In the genomic region with DNA sequence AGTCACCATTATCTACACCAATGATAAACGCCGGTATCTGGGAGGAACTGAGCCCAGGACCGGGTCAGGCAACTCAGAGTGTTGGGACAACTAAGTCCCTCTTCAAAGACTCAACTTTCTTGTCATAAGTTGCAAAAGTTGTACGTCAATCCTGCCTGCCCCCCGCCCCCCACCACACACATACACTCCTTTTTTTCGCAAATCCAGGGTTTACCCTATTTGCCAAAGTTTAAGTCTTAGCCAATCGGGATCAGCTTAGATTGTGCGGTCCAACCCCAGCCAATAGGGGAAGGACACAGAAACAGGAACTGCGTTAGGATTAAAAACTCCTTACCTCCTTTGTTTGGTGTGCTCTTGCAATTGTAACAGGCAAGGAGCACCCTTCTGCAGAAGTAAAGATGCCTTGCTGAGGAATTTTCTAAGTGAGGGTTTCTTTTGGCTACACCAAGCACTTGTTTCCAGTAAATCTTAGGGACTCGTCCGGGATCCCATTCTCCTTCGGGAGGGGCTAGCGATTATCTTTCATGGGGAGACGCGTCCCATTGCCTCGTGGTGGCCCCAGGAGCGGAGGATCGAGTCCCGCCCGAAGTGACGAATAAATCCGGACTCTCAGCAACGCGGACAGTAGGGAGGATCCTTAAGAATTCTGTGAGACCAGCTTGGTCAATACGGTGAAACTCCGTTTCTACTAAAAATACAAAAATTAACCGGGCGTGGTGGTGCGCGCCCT, we compare ENCODE assay signal across 9 cellular contexts.
DNase-seq lines count a peak whose midpoint lies in the region; ATAC-seq, FAIRE-seq and TF ChIP-seq lines count a peak whose summit lies in the region.
"Had no signal": no experiment of that assay in that cellular context is flagged by ENCODE, and none has a peak within 500 bp of the region (broad histone marks: within the 10 kb centered on the region; RNA-seq: fewer than 3 reads in every experiment).

No MANE protein-coding gene starts in this region.

- TF ChIP-seq CTCF in astrocyte (IDR thresholded peaks at IDR 0.05; ENCODE audit: insufficient read depth, low read depth, low read length) = no peak

- no peaks in the 10 kb centered on the region for H3K4me1 Mint-ChIP-seq in astrocyte (ENCODE audit: low read depth, unreplicated experiment)

- peak overlapping the region; percentile 98 for H3K4me3 ChIP-seq in astrocyte (ENCODE audit: insufficient read depth, low read depth, low read length)

- H3K79me2 ChIP-seq in astrocyte (ENCODE audit: insufficient read depth, low read length) = no peaks in the 10 kb centered on the region

- peak overlapping the region; percentile 93 for H3K27ac Mint-ChIP-seq in astrocyte (ENCODE audit: unreplicated experiment)

- H3K27me3 Mint-ChIP-seq in astrocyte (ENCODE audit: low read depth, unreplicated experiment) = peaks cover 8% of the 10 kb centered on the region

- FAIRE-seq in astrocyte (lab: Jason Lieb, UNC) = peak; percentile 94
- FAIRE-seq: islet of Langerhans had no signal

- ATAC-seq in GM19351 (IDR thresholded peaks at IDR 0.05; ENCODE audit: unreplicated experiment) = peak; percentile 47
- ATAC-seq in HG03457 (IDR thresholded peaks at IDR 0.05; ENCODE audit: unreplicated experiment) = peak; percentile 31

- H3K9me3 Mint-ChIP-seq in astrocyte (ENCODE audit: unreplicated experiment) = peaks cover 5% of the 10 kb centered on the region

- peak overlapping the region; percentile 95 for H3K4me3 Mint-ChIP-seq in astrocyte (ENCODE audit: unreplicated experiment)

- H3K4me2 ChIP-seq in astrocyte (ENCODE audit: low read length) = peak overlapping the region; percentile 99

- H3K9ac ChIP-seq in astrocyte (ENCODE audit: low read length) = peak overlapping the region; percentile 94

- H3K4me1 ChIP-seq in astrocyte (ENCODE audit: insufficient read depth, low read length) = no peaks in the 10 kb centered on the region

- in situ Hi-C loops in Caki2 (cut with HindIII; ENCODE audit: low pct_unique_long_range_greater_than_20kb, low sequenced_read_pairs) = no loop called here

- H4K20me1 ChIP-seq in astrocyte (ENCODE audit: insufficient read depth, low read length) = no peaks in the 10 kb centered on the region

- DNase-seq in Caki2 (ENCODE audit: low read depth) = peak; percentile 95
- peak; percentile 19 for DNase-seq in RPMI8226
- DNase-seq in astrocyte (ENCODE audit: low read depth) = peak; percentile 93
- DNase-seq in hepatic stellate cell (ENCODE audit: low spot score) = peak; percentile 35
- peak; percentile 56 for DNase-seq in pulmonary artery endothelial cell (ENCODE audit: low read depth, low spot score)
- DNase-seq in HuH-7 (ENCODE audit: low spot score) = no peak

- H2AFZ ChIP-seq in astrocyte (ENCODE audit: low read depth, low read length) = peak overlapping the region; percentile 100

- peaks cover 3% of the 10 kb centered on the region for H3K27me3 ChIP-seq in astrocyte (ENCODE audit: insufficient read depth, low read length)

- no peaks in the 10 kb centered on the region for H3K36me3 ChIP-seq in astrocyte (ENCODE audit: insufficient read depth, low read length)

- H3K36me3 Mint-ChIP-seq in astrocyte (ENCODE audit: low read depth, unreplicated experiment) = peaks cover 2% of the 10 kb centered on the region

- no peaks in the 10 kb centered on the region for H3K9me3 ChIP-seq in astrocyte (ENCODE audit: insufficient read depth, low read depth, low read length)

- peak overlapping the region; percentile 81 for H3K27ac ChIP-seq in astrocyte (ENCODE audit: low read depth, low read length)
